ENCODE assay signal across 14 cellular contexts in genomic region chr2:101743288-101743687, GRCh38. TPM values are rescaled to one million over a fixed set of nuclear protein-coding genes. Genes with fewer than 3 reads are reported as not detected.
A peak's percentile ranks its signal among the peaks of the same experiment; 100 is the strongest.
DNase-seq lines count a peak whose midpoint lies in the region; ATAC-seq and TF ChIP-seq lines count a peak whose summit lies in the region.
"Had no signal": no experiment of that assay in that cellular context is flagged by ENCODE, and none has a peak within 500 bp of the region (broad histone marks: within the 10 kb centered on the region; RNA-seq: fewer than 3 reads in every experiment).

No MANE protein-coding gene starts in this region.

- peak overlapping the region; percentile 16 for H3K4me2 ChIP-seq in SU-DHL-6 (ENCODE audit: low read depth, low read length, poor library complexity, severe bottlenecking)

- H3K36me3 ChIP-seq in CD4-positive, CD25-positive, alpha-beta regulatory T cell (ENCODE audit: control insufficient read depth, insufficient read depth, low read length): peaks cover 3% of the 10 kb centered on the region
- H3K36me3 ChIP-seq in SU-DHL-6 (ENCODE audit: low read length): peaks cover 4% of the 10 kb centered on the region; the same call in 1 of the 2 replicates
- H3K36me3 ChIP-seq: upper lobe of right lung had no signal

- peaks cover 13% of the 10 kb centered on the region for H3K36me3 Mint-ChIP-seq in CD4-positive, CD25-positive, alpha-beta regulatory T cell
- H3K36me3 Mint-ChIP-seq in effector memory CD8-positive, alpha-beta T cell (ENCODE audit: insufficient read depth): no peaks in the 10 kb centered on the region
- peaks cover 1% of the 10 kb centered on the region for H3K36me3 Mint-ChIP-seq in nephron (ENCODE audit: low read depth)

- H3K4me3 Mint-ChIP-seq in CD4-positive, CD25-positive, alpha-beta regulatory T cell: peak overlapping the region in 3 of 4 donors; percentile 31 to 59 (median 31)
- H3K4me3 Mint-ChIP-seq in effector memory CD8-positive, alpha-beta T cell: no peak overlapping the region
- no peak overlapping the region for H3K4me3 Mint-ChIP-seq in nephron

- H3K9ac ChIP-seq in SU-DHL-6 (ENCODE audit: low read length): no peak overlapping the region

- peak overlapping the region; percentile 28 for H3K27ac ChIP-seq in CD4-positive, CD25-positive, alpha-beta regulatory T cell (ENCODE audit: insufficient read depth, low read length, poor library complexity, severe bottlenecking)
- H3K27ac ChIP-seq in SU-DHL-6 (ENCODE audit: low read depth, low read length): peak overlapping the region; percentile 24
- H3K27ac ChIP-seq: upper lobe of right lung had no signal

- H3F3A ChIP-seq in SU-DHL-6 (ENCODE audit: insufficient read depth): 0 out of 2 replicates have a peak, but pooled peaks cover 5% of the 10 kb centered on the region

- no peak overlapping the region for H2AFZ ChIP-seq in SU-DHL-6 (ENCODE audit: low read depth, low read length, severe bottlenecking)

- peaks cover 10% of the 10 kb centered on the region for H4K20me1 ChIP-seq in SU-DHL-6 (ENCODE audit: low read depth, low read length)

- no peaks in the 10 kb centered on the region for H3K27me3 Mint-ChIP-seq in CD4-positive, CD25-positive, alpha-beta regulatory T cell
- H3K27me3 Mint-ChIP-seq in effector memory CD8-positive, alpha-beta T cell: no peaks in the 10 kb centered on the region
- H3K27me3 Mint-ChIP-seq in nephron (ENCODE audit: low read depth): no peaks in the 10 kb centered on the region

- DNase-seq in CD4-positive, CD25-positive, alpha-beta regulatory T cell: no peak
- DNase-seq in effector memory CD8-positive, alpha-beta T cell: no peak
- DNase-seq in AG20443 (ENCODE audit: low spot score) (no peak), NCI-H748 treated with DMSO at 0.1 percent for 48 hours (lab: John Stamatoyannopoulos, UW) (no peak)
- DNase-seq: activated CD4-positive, CD25-positive, alpha-beta regulatory T cell treated with anti-CD3 and anti-CD28 coated beads, Interleukin-2, amount 50 U/mL, for 72 hours; occipital lobe; stimulated activated CD4-positive, alpha-beta T cell treated with anti-CD3 and anti-CD28 coated beads, Interleukin-4, amount 100 ng/mL, for 24 hours; upper lobe of right lung had no signal

- peaks cover 59% of the 10 kb centered on the region for H3K4me1 ChIP-seq in CD4-positive, CD25-positive, alpha-beta regulatory T cell (ENCODE audit: control insufficient read depth, insufficient read depth, low read length, poor library complexity, severe bottlenecking)

- H3K9me3 ChIP-seq in CD4-positive, CD25-positive, alpha-beta regulatory T cell (ENCODE audit: control insufficient read depth in 2 of 2, low read length in 2 of 2): no peaks in the 10 kb centered on the region
- no peaks in the 10 kb centered on the region for H3K9me3 ChIP-seq in SU-DHL-6 (ENCODE audit: insufficient read depth, low read length)
- H3K9me3 ChIP-seq: upper lobe of right lung had no signal

- peaks cover 49 to 92% (median 67%) of the 10 kb centered on the region in 4 donors for H3K4me1 Mint-ChIP-seq in CD4-positive, CD25-positive, alpha-beta regulatory T cell
- H3K4me1 Mint-ChIP-seq in effector memory CD8-positive, alpha-beta T cell (ENCODE audit: low read depth in 2 of 2): peaks cover 52 to 72% of the 10 kb centered on the region in 2 donors
- H3K4me1 Mint-ChIP-seq in nephron: peaks cover 73% of the 10 kb centered on the region

- ATAC-seq in CD4-positive, CD25-positive, alpha-beta regulatory T cell (ENCODE audit: low read depth in 2 of 2): no peak
- no peak for ATAC-seq in effector memory CD8-positive, alpha-beta T cell (replicated peaks)
- ATAC-seq in HG02884 (IDR thresholded peaks at IDR 0.05; ENCODE audit: unreplicated experiment): no peak
- no peak for ATAC-seq in HG02678 (IDR thresholded peaks at IDR 0.05; ENCODE audit: unreplicated experiment)
- ATAC-seq: esophagus mucosa, GM12878, upper lobe of right lung had no signal

- TF ChIP-seq CTCF in SU-DHL-6 (IDR thresholded peaks at IDR 0.05; ENCODE audit: insufficient read depth, low read length, poor library complexity, severe bottlenecking) (no peak), nephron (IDR thresholded peaks at IDR 0.05; ENCODE audit: unreplicated experiment in 3 of 3) (no peak)

- no peaks in the 10 kb centered on the region for H3K9me3 Mint-ChIP-seq in CD4-positive, CD25-positive, alpha-beta regulatory T cell
- H3K9me3 Mint-ChIP-seq in effector memory CD8-positive, alpha-beta T cell: no peaks in the 10 kb centered on the region
- H3K9me3 Mint-ChIP-seq in nephron: peaks cover under 1% of the 10 kb centered on the region

- H3K27ac Mint-ChIP-seq in CD4-positive, CD25-positive, alpha-beta regulatory T cell: peak overlapping the region; percentile 8 to 92 (median 73)
- H3K27ac Mint-ChIP-seq in effector memory CD8-positive, alpha-beta T cell: peak overlapping the region; percentile 86 to 87
- peak overlapping the region in 2 of 3 experiments; percentile 42 to 51 for H3K27ac Mint-ChIP-seq in nephron

- no peak overlapping the region for H3K4me3 ChIP-seq in CD4-positive, CD25-positive, alpha-beta regulatory T cell (ENCODE audit: low read depth, low read length)
- no peak overlapping the region for H3K4me3 ChIP-seq in SU-DHL-6 (ENCODE audit: insufficient read depth, low read length, poor library complexity, severe bottlenecking)
- H3K4me3 ChIP-seq: GM12878, upper lobe of right lung had no signal

- H3K27me3 ChIP-seq in CD4-positive, CD25-positive, alpha-beta regulatory T cell (ENCODE audit: control insufficient read depth, insufficient read depth, low read length): no peaks in the 10 kb centered on the region
- H3K27me3 ChIP-seq in SU-DHL-6 (ENCODE audit: low read length): no peaks in the 10 kb centered on the region
- H3K27me3 ChIP-seq: upper lobe of right lung had no signal

- peaks cover 98% of the 10 kb centered on the region for H3K79me2 ChIP-seq in SU-DHL-6 (ENCODE audit: insufficient read depth, low read length)

- no peaks in the 10 kb centered on the region for H3K9me2 ChIP-seq in SU-DHL-6 (replicated peaks; ENCODE audit: insufficient read depth, low read length)

RNA-seq across cellular contexts. Expression of gene MAP4K4, which starts 45.8 kb away (rescaled TPM):
- total RNA-seq in CD4-positive, CD25-positive, alpha-beta regulatory T cell: 179 TPM
- 10 to 100 TPM in 2 of 4 donors, 1 to 10 TPM in 2; 6.7 to 22.3 (median 11.4) TPM for polyA plus RNA-seq in CD4-positive, CD25-positive, alpha-beta regulatory T cell

Comparison
In these comparisons a context has a peak if more than half of its experiments do, and no peak if none do; other contexts are left out.
1. H3K4me3 Mint-ChIP-seq: peak in CD4-positive, CD25-positive, alpha-beta regulatory T cell (3 of 4); none in effector memory CD8-positive, alpha-beta T cell (0 of 2) and nephron (0 of 3).
2. Peak in every context shown above with its lines, with median percentiles within 50 percentile points of each other: H3K27ac Mint-ChIP-seq.